ENCODE assay signal across 8 cellular contexts in the genomic region with DNA sequence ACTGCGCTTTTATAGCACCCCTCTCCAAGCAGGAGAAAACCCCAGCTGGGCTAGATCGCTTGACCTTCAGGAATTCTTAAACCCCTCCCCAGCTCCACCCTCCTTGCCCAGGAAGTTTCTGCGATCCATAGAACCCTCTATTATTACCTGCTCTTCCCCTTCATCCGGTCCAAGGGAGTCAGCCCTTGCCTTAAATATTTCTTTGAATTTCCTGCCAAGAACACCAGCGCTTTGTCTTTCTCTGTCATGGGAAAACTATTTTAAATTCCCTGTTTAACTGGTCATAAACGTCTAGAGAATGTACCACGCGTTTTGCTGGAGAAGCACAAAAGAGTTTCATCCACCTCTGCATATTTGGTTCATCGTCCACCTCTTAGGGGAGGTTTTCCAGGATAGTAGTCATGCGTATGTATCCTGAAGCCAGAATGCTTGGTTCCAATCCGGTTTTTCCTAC. TPM values are rescaled to one million over a fixed set of nuclear protein-coding genes. Genes with fewer than 3 reads are reported as not detected.
A peak's percentile ranks its signal among the peaks of the same experiment; 100 is the strongest.
DNase-seq lines count a peak whose midpoint lies in the region; ATAC-seq and TF ChIP-seq lines count a peak whose summit lies in the region.

No MANE protein-coding gene starts in this region.

- H3K9me2 ChIP-seq in SU-DHL-6 (replicated peaks; ENCODE audit: insufficient read depth, low read length), result no peaks in the 10 kb centered on the region

- no peaks in the 10 kb centered on the region for H3K9me3 ChIP-seq in CD8-positive, alpha-beta T cell (ENCODE audit: low read length)
- no peaks in the 10 kb centered on the region for H3K9me3 ChIP-seq in SU-DHL-6 (ENCODE audit: insufficient read depth, low read length)
- peaks cover 3% of the 10 kb centered on the region for H3K9me3 ChIP-seq in trophoblast cell (ENCODE audit: insufficient read depth, low read depth, low read length)

- peak overlapping the region; percentile 59 for H3K14ac ChIP-seq in trophoblast cell (ENCODE audit: low read length)

- peaks cover 8% of the 10 kb centered on the region for H3K36me3 Mint-ChIP-seq in CD8-positive, alpha-beta T cell

- H2AFZ ChIP-seq in SU-DHL-6 (ENCODE audit: low read depth, low read length, severe bottlenecking) (peak overlapping the region; percentile 99), trophoblast cell (ENCODE audit: insufficient read depth, low read length, poor library complexity) (peak overlapping the region; percentile 81)

- no peak overlapping the region for H2AK5ac ChIP-seq in trophoblast cell (ENCODE audit: low read length)

- no peak for DNase-seq in CD8-positive, alpha-beta T cell
- DNase-seq in fibroblast of villous mesenchyme (ENCODE audit: low read depth), result no peak
- peak; percentile 68 to 87 for DNase-seq in trophoblast cell
- no peak for DNase-seq in NCI-H82 (lab: John Stamatoyannopoulos, UW)
- DNase-seq in stimulated activated CD4-positive, alpha-beta T cell treated with anti-CD3 and anti-CD28 coated beads, Interleukin-15, amount 100 ng/mL, for 24 hours, result no peak
- DNase-seq in DMS153 treated with DMSO at 0.1 percent for 48 hours (lab: John Stamatoyannopoulos, UW; ENCODE audit: unreplicated experiment), result no peak

- H3K27ac ChIP-seq in CD8-positive, alpha-beta T cell (ENCODE audit: low read depth, low read length), result no peak overlapping the region
- no peak overlapping the region for H3K27ac ChIP-seq in SU-DHL-6 (ENCODE audit: low read depth, low read length)
- no peak overlapping the region for H3K27ac ChIP-seq in trophoblast cell (ENCODE audit: low read depth, low read length)

- H3K18ac ChIP-seq in trophoblast cell (ENCODE audit: low read length), result peak overlapping the region; percentile 77

- no peaks in the 10 kb centered on the region for H3K36me3 ChIP-seq in CD8-positive, alpha-beta T cell (ENCODE audit: insufficient read depth, low read length)
- H3K36me3 ChIP-seq in SU-DHL-6 (ENCODE audit: low read length), result no peaks in the 10 kb centered on the region
- H3K36me3 ChIP-seq in trophoblast cell (ENCODE audit: control insufficient read depth in 1 of 2, insufficient read depth in 2 of 2, low read length in 2 of 2), result no peaks in the 10 kb centered on the region

- peak overlapping the region; percentile 25 for H2BK5ac ChIP-seq in trophoblast cell (ENCODE audit: low read depth, low read length, poor library complexity)

- CTCF ChIA-PET in CD8-positive, alpha-beta T cell (lab: Charles Lee), result interaction anchor here (0.7 to 2.9 kb wide), 5 partner anchors 10 to 221 kb away, joined by 3 to 26 read pairs (median 5); no protein-coding TSS in a partner anchor

- peak overlapping the region; percentile 67 for H2BK120ac ChIP-seq in trophoblast cell (ENCODE audit: insufficient read depth, low read length, poor library complexity)

- peak overlapping the region; percentile 92 for H3K4me3 Mint-ChIP-seq in CD8-positive, alpha-beta T cell

- POLR2A ChIA-PET in CD8-positive, alpha-beta T cell (lab: Charles Lee), result interaction anchor here (1.4 kb wide), 2 partner anchors 9 to 218 kb away, joined by 3 to 4 read pairs; no protein-coding TSS in a partner anchor

- peaks cover 11% of the 10 kb centered on the region for H3K79me1 ChIP-seq in trophoblast cell (ENCODE audit: low read length)

- peak overlapping the region; percentile 95 for H4K8ac ChIP-seq in trophoblast cell (ENCODE audit: low read depth, low read length)

- no peak overlapping the region for H3K4ac ChIP-seq in trophoblast cell (ENCODE audit: low read depth, low read length)

- H3F3A ChIP-seq in SU-DHL-6 (ENCODE audit: insufficient read depth), result peaks cover 7% of the 10 kb centered on the region; the same call in 1 of the 2 replicates

- peak overlapping the region; percentile 92 for H3K27ac Mint-ChIP-seq in CD8-positive, alpha-beta T cell

- peak overlapping the region; percentile 67 for H3K4me2 ChIP-seq in SU-DHL-6 (ENCODE audit: low read depth, low read length, poor library complexity, severe bottlenecking)
- H3K4me2 ChIP-seq in trophoblast cell (ENCODE audit: low read length), result peak overlapping the region; percentile 94

- no CpG with 5 or more reads among the region's 11 CpGs for WGBS in trophoblast cell (ENCODE audit: extremely low coverage, insufficient coverage, insufficient read length)

- H3K4me3 ChIP-seq in CD8-positive, alpha-beta T cell (ENCODE audit: low read depth, low read length), result peak overlapping the region; percentile 84
- H3K4me3 ChIP-seq in SU-DHL-6 (ENCODE audit: insufficient read depth, low read length, poor library complexity, severe bottlenecking) (peak overlapping the region; percentile 85), fibroblast of villous mesenchyme (ENCODE audit: low read depth, low read length) (peak overlapping the region; percentile 92), trophoblast cell (ENCODE audit: low read depth, low read length) (peak overlapping the region; percentile 99)

- H4K12ac ChIP-seq in trophoblast cell (ENCODE audit: low read depth, low read length), result peak overlapping the region; percentile 67

- H3K27me3 Mint-ChIP-seq in CD8-positive, alpha-beta T cell (ENCODE audit: low read depth), result peaks cover 5% of the 10 kb centered on the region

- no peaks in the 10 kb centered on the region for H3K27me3 ChIP-seq in CD8-positive, alpha-beta T cell (ENCODE audit: insufficient read depth, low read length)
- H3K27me3 ChIP-seq in SU-DHL-6 (ENCODE audit: low read length) (no peaks in the 10 kb centered on the region), trophoblast cell (ENCODE audit: insufficient read depth, low read length) (no peaks in the 10 kb centered on the region)

- H4K91ac ChIP-seq in trophoblast cell (ENCODE audit: low read depth, low read length), result peak overlapping the region; percentile 77

- peaks cover 32% of the 10 kb centered on the region for H3K4me1 Mint-ChIP-seq in CD8-positive, alpha-beta T cell (ENCODE audit: low read depth)

- no peak for TF ChIP-seq CTCF in CD8-positive, alpha-beta T cell (IDR thresholded peaks at IDR 0.05)
- TF ChIP-seq CTCF in SU-DHL-6 (IDR thresholded peaks at IDR 0.05; ENCODE audit: insufficient read depth, low read length, poor library complexity, severe bottlenecking) (no peak), fibroblast of villous mesenchyme (IDR thresholded peaks at IDR 0.05; ENCODE audit: insufficient read depth, low read depth, low read length) (no peak)

- 0 out of 2 replicates have a peak, but pooled peaks cover 5% of the 10 kb centered on the region for H4K20me1 ChIP-seq in SU-DHL-6 (ENCODE audit: low read depth, low read length)

- H3K9me3 Mint-ChIP-seq in CD8-positive, alpha-beta T cell, result no peaks in the 10 kb centered on the region

- H3K79me2 ChIP-seq in SU-DHL-6 (ENCODE audit: insufficient read depth, low read length), result peaks cover 19% of the 10 kb centered on the region
- peaks cover 6% of the 10 kb centered on the region for H3K79me2 ChIP-seq in trophoblast cell (ENCODE audit: control insufficient read depth, insufficient read depth, low read length, poor library complexity)

- H3K4me1 ChIP-seq in CD8-positive, alpha-beta T cell (ENCODE audit: insufficient read depth, low read length), result peaks cover 16% of the 10 kb centered on the region
- peaks cover 0 to 4% of the 10 kb centered on the region in 2 experiments for H3K4me1 ChIP-seq in trophoblast cell (ENCODE audit: control insufficient read depth in 1 of 2, insufficient read depth in 2 of 2, low read length in 2 of 2)

- H3K9ac ChIP-seq in SU-DHL-6 (ENCODE audit: low read length) (peak overlapping the region; percentile 70), trophoblast cell (ENCODE audit: low read length) (peak overlapping the region; percentile 95)

- no peak overlapping the region for H3K23ac ChIP-seq in trophoblast cell (ENCODE audit: low read length)

- intact Hi-C loops in CD8-positive, alpha-beta T cell (cut with DNase I, micrococcal nuclease), result loop anchor here (1.0 to 2.0 kb wide), 4 partner anchors 221 to 848 kb away; a partner anchor contains a TSS

- H2BK12ac ChIP-seq in trophoblast cell (ENCODE audit: low read length), result no peak overlapping the region

- no peak for ATAC-seq in CD8-positive, alpha-beta T cell
- ATAC-seq in GM21528 (IDR thresholded peaks at IDR 0.05; ENCODE audit: low FRiP score, unreplicated experiment), result peak; percentile 3

RNA-seq across cellular contexts. Expression of a gene that starts 0.5 kb away (rescaled TPM):
- 10 to 100 TPM; 29.7 to 31.3 TPM for total RNA-seq in CD8-positive, alpha-beta T cell
- total RNA-seq in fibroblast of villous mesenchyme, result 9.0 and 13.4 TPM in 2 replicates
- 10.6 and 12.0 TPM in 2 replicates for polyA plus RNA-seq in trophoblast cell (2013)

RNA-seq across cellular contexts. Expression of a gene that starts 57.2 kb away (rescaled TPM):
- total RNA-seq in CD8-positive, alpha-beta T cell, result under 1 TPM in 1 of 2 experiments, not detected in 1; 0.08 TPM
- 0.32 and 0.86 TPM in 2 replicates for total RNA-seq in fibroblast of villous mesenchyme
- polyA plus RNA-seq in trophoblast cell (2013), result 1.3 and 1.4 TPM in 2 replicates

Comparison
In these comparisons a context has a peak if more than half of its experiments do, and no peak if none do; other contexts are left out.
1. DNase-seq: peak in trophoblast cell (2 of 2); none in CD8-positive, alpha-beta T cell (0 of 7), fibroblast of villous mesenchyme (single experiment), NCI-H82 (single experiment), stimulated activated CD4-positive, alpha-beta T cell treated with anti-CD3 and anti-CD28 coated beads, Interleukin-15, amount 100 ng/mL, for 24 hours (single experiment) and DMS153 treated with DMSO at 0.1 percent for 48 hours (single experiment).
2. Peak in every context shown above with its lines, with median percentiles within 50 percentile points of each other: H3K4me3 ChIP-seq.